ENCODE assay signal across 10 cellular contexts in genomic region chr1:74717626-74718025, GRCh38. TPM values are rescaled to one million over a fixed set of nuclear protein-coding genes. Genes with fewer than 3 reads are reported as not detected.
"Had no signal": no experiment of that assay in that cellular context is flagged by ENCODE, and none has a peak within 500 bp of the region (broad histone marks: within the 10 kb centered on the region; RNA-seq: fewer than 3 reads in every experiment).

No MANE protein-coding gene starts in this region.

- ATAC-seq: GM23338, HCT116 had no signal

- H2AFZ ChIP-seq: GM23248, GM23338 had no signal

- H3K9me3 ChIP-seq: HAP-1 had no signal

- H3K4me2 ChIP-seq: GM23338 had no signal

- H3K27ac ChIP-seq: GM23248 had no signal

- H3K9ac ChIP-seq: GM23248 had no signal

- DNase-seq: GM23248, GOT3, H7, H9, HCEC 1CT, HFFc6 had no signal

- H3K4me3 ChIP-seq: GM23248, GM23338, HAP-1 had no signal

RNA-seq across cellular contexts. Expression of gene ERICH3, which starts 44.0 kb away (rescaled TPM):
- total RNA-seq: GM23248, GM23338, H1, H7, H9, HFFc6 had no signal
- polyA plus RNA-seq: GM23248, GM23338 had no signal
